ENCODE assay signal across 17 cellular contexts in genomic region chr3:77086408-77086807, GRCh38. TPM values are rescaled to one million over a fixed set of nuclear protein-coding genes. Genes with fewer than 3 reads are reported as not detected.
DNase-seq lines count a peak whose midpoint lies in the region; ATAC-seq and TF ChIP-seq lines count a peak whose summit lies in the region.
"Had no signal": no experiment of that assay in that cellular context is flagged by ENCODE, and none has a peak within 500 bp of the region (broad histone marks: within the 10 kb centered on the region; RNA-seq: fewer than 3 reads in every experiment).

No MANE protein-coding gene starts in this region.

- no peaks in the 10 kb centered on the region for H3K36me3 ChIP-seq in thoracic aorta

- ATAC-seq in thoracic aorta (ENCODE audit: insufficient number of reproducible peaks, low FRiP score, low read depth), result no peak
- ATAC-seq: CD8-positive, alpha-beta T cell; HepG2 had no signal

- H3K9me3 Mint-ChIP-seq in nephron progenitor cell, result no peaks in the 10 kb centered on the region
- H3K9me3 Mint-ChIP-seq: CD14-positive monocyte, H9 had no signal

- H3K27me3 Mint-ChIP-seq in nephron progenitor cell (ENCODE audit: low read depth, poor library complexity), result no peaks in the 10 kb centered on the region

- H3K27ac Mint-ChIP-seq in nephron progenitor cell, result no peak overlapping the region
- H3K27ac Mint-ChIP-seq: CD14-positive monocyte; CD8-positive, alpha-beta T cell; H9 had no signal

- peaks cover 0 to 4% of the 10 kb centered on the region in 2 donors for H3K4me1 ChIP-seq in thoracic aorta (ENCODE audit: control insufficient read depth in 1 of 2, low read depth in 2 of 2)

- no peaks in the 10 kb centered on the region for H3K27me3 ChIP-seq in thoracic aorta (replicated peaks; ENCODE audit: insufficient read depth)

- H3K4me3 ChIP-seq in epithelial cell of esophagus (ENCODE audit: low read length), result no peak overlapping the region
- H3K4me3 ChIP-seq in thoracic aorta, result no peak overlapping the region

- no peak overlapping the region for H3K4me3 Mint-ChIP-seq in nephron progenitor cell
- H3K4me3 Mint-ChIP-seq: CD14-positive monocyte; CD8-positive, alpha-beta T cell; H9 had no signal

- TF ChIP-seq CTCF in VCaP (conservative IDR thresholded peaks at IDR 0.05) (0 out of 2 replicates have a peak, but pooled peaks have one; percentile 19), epithelial cell of esophagus (IDR thresholded peaks at IDR 0.05; ENCODE audit: insufficient read depth, low read depth, low read length, missing control alignments) (peak; percentile 1), nephron progenitor cell (IDR thresholded peaks at IDR 0.05) (peak; percentile 21), thoracic aorta (IDR thresholded peaks at IDR 0.05) (peak; percentile 21)

- H3K9me3 ChIP-seq in thoracic aorta, result no peaks in the 10 kb centered on the region

- H3K4me1 Mint-ChIP-seq in nephron progenitor cell, result peaks cover 19% of the 10 kb centered on the region
- H3K4me1 Mint-ChIP-seq: CD14-positive monocyte had no signal

- no peaks in the 10 kb centered on the region for H3K36me3 Mint-ChIP-seq in nephron progenitor cell (ENCODE audit: low read depth)
- H3K36me3 Mint-ChIP-seq: CD14-positive monocyte; CD8-positive, alpha-beta T cell had no signal

- H3K27ac ChIP-seq in VCaP (no peak overlapping the region), thoracic aorta (no peak overlapping the region)

- no peak for DNase-seq in epithelial cell of esophagus (ENCODE audit: low read depth)
- DNase-seq in nephron progenitor cell, result no peak
- DNase-seq in thoracic aorta (ENCODE audit: low spot score), result no peak
- DNase-seq in stimulated activated CD4-positive, alpha-beta T cell treated with anti-CD3 and anti-CD28 coated beads, Interleukin-15, amount 100 ng/mL, for 24 hours, result no peak
- no peak for DNase-seq in HK-2 (ENCODE audit: unreplicated experiment)
- no peak for DNase-seq in HuH-7 (ENCODE audit: low spot score)
- DNase-seq in SHP77 treated with DMSO at 0.1 percent for 48 hours (lab: John Stamatoyannopoulos, UW), result no peak
- DNase-seq: CD8-positive, alpha-beta T cell; COR-L47; DMS153; DMS79 treated with DMSO at 0.1 percent for 48 hours; GDM1; GOT3; H9 had no signal

RNA-seq across cellular contexts. Expression of gene ROBO2, which starts 46.5 kb away (rescaled TPM):
- 1 to 10 TPM; 9.8 to 9.9 TPM for total RNA-seq in thoracic aorta
- total RNA-seq: CD8-positive, alpha-beta T cell; HepG2 had no signal
